In the genomic region with DNA sequence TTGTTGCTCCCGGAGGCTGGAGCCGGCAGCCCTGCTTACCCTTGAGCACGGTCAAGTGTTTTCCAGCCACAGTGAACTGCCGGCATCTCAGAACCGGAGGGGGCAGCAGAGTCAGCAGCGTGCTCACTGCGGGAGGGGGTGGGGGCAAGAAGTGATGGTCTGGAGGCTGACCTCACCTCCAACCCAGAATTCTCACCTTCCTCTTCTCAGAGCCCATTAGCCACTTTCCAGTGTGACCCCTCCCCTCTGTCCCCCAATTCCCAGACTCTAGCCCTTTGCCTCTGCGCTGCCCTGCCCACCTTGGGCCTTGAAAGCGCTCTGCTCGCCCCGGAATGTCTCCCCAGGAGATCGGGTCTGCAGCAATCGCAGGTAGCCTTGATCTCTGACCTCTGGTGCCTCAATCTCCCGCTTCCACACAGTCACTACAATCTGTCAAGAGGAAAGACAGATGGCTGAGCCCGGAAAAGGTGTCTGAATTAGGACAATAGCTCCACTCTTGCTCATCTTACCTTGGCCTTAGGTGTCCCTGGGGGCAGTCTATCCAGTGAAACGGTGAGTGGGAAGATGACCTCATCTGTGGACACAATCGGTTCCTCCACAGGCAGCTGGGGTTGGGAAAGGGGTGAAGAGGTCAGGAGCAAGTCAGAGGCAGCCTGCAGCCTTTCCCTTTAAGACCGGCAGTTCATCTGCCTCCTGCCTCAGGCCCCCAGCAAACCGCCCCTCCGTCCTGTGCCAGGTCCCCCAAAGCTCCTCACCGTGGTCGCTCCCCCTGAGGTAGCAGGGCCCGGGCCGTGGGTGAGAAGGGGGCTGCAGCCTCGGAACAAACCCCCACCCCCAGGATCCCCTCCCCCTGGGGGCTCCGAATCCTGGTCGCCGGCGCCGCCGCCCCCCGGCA, we compare ENCODE assay signal across 1 cellular context.
TF ChIP-seq lines count a peak whose summit lies in the region.

No MANE protein-coding gene starts in this region.

TF ChIP-seq in K562, 482 proteins besides CTCF, POLR2A, EP300 and RAD21 (continued from another document and continues in another):
- TF ChIP-seq MGA (IDR thresholded peaks at IDR 0.05) (no peak; the same call in 1 of the 2 replicates), BACH1 (tag; IDR thresholded peaks at IDR 0.05) (no peak), NR2F6 (CRISPR knock-in tag; IDR thresholded peaks at IDR 0.05) (no peak), NCOA2 (IDR thresholded peaks at IDR 0.05; ENCODE audit: partially characterized antibody in 2 of 2) (no peak), HSF4 (CRISPR knock-in tag; IDR thresholded peaks at IDR 0.05; ENCODE audit: borderline replicate concordance) (no peak), ZNF561 (CRISPR knock-in tag; conservative IDR thresholded peaks at IDR 0.05) (no peak), PURB (CRISPR knock-in tag; IDR thresholded peaks at IDR 0.05; ENCODE audit: low read depth) (no peak), PCBP2 (IDR thresholded peaks at IDR 0.05; ENCODE audit: low read depth, low read length, poor library complexity, severe bottlenecking) (no peak), ZC3H8 (IDR thresholded peaks at IDR 0.05) (no peak), DPF2 (IDR thresholded peaks at IDR 0.05) (peak; percentile 88), MAX (CRISPR knock-in tag; IDR thresholded peaks at IDR 0.05) (peak; percentile 91), ZFPM2 (CRISPR knock-in tag; IDR thresholded peaks at IDR 0.05) (no peak), EZH2 (IDR thresholded peaks at IDR 0.05; ENCODE audit: borderline replicate concordance, low read depth, low read length) (no peak), WHSC1 (IDR thresholded peaks at IDR 0.05; ENCODE audit: low read length) (no peak), ZNF174 (CRISPR knock-in tag; IDR thresholded peaks at IDR 0.05) (no peak), POLR2AphosphoS2 (IDR thresholded peaks at IDR 0.05; ENCODE audit: low read length) (peak; percentile 53; the same call in 1 of the 2 replicates), PHF20 (IDR thresholded peaks at IDR 0.05; ENCODE audit: partially characterized antibody) (no peak), KAT2B (IDR thresholded peaks at IDR 0.05; ENCODE audit: low read depth, low read length) (no peak), HDAC3 (IDR thresholded peaks at IDR 0.05; ENCODE audit: borderline replicate concordance, partially characterized antibody) (no peak), ZNF778 (CRISPR knock-in tag; IDR thresholded peaks at IDR 0.05) (no peak), ZNF76 (CRISPR knock-in tag; IDR thresholded peaks at IDR 0.05; ENCODE audit: borderline replicate concordance) (no peak), ZNF668 (CRISPR knock-in tag; IDR thresholded peaks at IDR 0.05) (no peak), SMARCB1 (IDR thresholded peaks at IDR 0.05; ENCODE audit: insufficient read length, low read depth) (no peak), SRSF9 (IDR thresholded peaks at IDR 0.05; ENCODE audit: borderline replicate concordance, low read depth, low read length) (no peak), ZNF511 (CRISPR knock-in tag; IDR thresholded peaks at IDR 0.05) (0 out of 2 replicates have a peak, but pooled peaks have one; percentile 60), ZZZ3 (IDR thresholded peaks at IDR 0.05) (no peak), ZNF639 (CRISPR knock-in tag; conservative IDR thresholded peaks at IDR 0.05 in 1 of 2, IDR thresholded peaks at IDR 0.05 in 1 of 2) (no peak), RB1 (IDR thresholded peaks at IDR 0.05; ENCODE audit: low read depth) (no peak), NFIX (CRISPR knock-in tag; IDR thresholded peaks at IDR 0.05; ENCODE audit: low read depth) (no peak), TRIM25 (IDR thresholded peaks at IDR 0.05; ENCODE audit: borderline replicate concordance) (no peak; the same call in 1 of the 2 replicates), DLX4 (CRISPR knock-in tag; IDR thresholded peaks at IDR 0.05) (no peak), HEY1 (CRISPR knock-in tag; IDR thresholded peaks at IDR 0.05; ENCODE audit: borderline replicate concordance) (no peak), ARNT (IDR thresholded peaks at IDR 0.05) (peak in 1 of 2 experiments; percentile 67; a peak in 1 of 4 replicates), ZNF217 (CRISPR knock-in tag; IDR thresholded peaks at IDR 0.05) (0 out of 2 replicates have a peak, but pooled peaks have one; percentile 28), MBD1 (CRISPR knock-in tag; IDR thresholded peaks at IDR 0.05) (no peak)
- TF ChIP-seq, protein P1, sequence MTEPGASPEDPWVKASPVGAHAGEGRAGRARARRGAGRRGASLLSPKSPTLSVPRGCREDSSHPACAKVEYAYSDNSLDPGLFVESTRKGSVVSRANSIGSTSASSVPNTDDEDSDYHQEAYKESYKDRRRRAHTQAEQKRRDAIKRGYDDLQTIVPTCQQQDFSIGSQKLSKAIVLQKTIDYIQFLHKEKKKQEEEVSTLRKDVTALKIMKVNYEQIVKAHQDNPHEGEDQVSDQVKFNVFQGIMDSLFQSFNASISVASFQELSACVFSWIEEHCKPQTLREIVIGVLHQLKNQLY (CRISPR knock-in tag; conservative IDR thresholded peaks at IDR 0.05) = no peak
- TF ChIP-seq, protein P2, sequence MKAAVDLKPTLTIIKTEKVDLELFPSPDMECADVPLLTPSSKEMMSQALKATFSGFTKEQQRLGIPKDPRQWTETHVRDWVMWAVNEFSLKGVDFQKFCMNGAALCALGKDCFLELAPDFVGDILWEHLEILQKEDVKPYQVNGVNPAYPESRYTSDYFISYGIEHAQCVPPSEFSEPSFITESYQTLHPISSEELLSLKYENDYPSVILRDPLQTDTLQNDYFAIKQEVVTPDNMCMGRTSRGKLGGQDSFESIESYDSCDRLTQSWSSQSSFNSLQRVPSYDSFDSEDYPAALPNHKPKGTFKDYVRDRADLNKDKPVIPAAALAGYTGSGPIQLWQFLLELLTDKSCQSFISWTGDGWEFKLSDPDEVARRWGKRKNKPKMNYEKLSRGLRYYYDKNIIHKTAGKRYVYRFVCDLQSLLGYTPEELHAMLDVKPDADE (conservative IDR thresholded peaks at IDR 0.05; ENCODE audit: control insufficient read depth, low read depth, low read length) = peak; percentile 41
